ENCODE assay signal across 8 cellular contexts in the genomic region with DNA sequence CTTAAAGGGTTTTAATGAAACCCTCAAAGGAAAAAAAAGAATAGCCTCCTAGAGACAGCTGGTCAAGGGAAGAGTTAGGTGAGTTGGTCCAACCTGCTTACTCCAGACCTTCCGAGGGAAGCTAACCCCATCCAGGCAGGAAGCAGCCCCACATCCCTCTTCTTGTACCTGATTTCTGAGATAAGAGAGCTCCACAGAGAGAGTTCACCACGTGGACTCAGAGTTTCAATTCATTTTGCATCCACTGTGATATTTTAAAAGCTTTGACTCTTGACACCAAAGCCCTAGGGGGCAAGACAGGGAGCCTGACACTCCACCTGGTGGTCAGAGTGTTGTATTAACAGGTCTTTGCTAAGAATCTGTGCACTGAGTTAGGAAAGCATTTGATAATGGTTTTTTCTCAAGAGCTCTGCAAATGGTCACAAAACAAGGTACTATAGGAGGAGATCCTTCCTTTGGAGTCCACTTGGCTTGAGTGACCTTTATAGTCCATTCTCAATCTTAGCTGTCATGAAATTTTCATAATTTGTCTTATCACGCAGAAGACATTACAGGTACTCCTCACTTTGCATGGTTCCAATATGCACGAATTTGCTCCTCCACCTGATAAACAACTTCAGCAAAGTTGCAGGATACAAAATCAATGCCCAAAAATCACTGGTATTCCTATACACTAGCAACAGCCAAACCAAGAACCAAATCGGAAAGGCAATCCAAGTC. TPM values are rescaled to one million over a fixed set of nuclear protein-coding genes. Genes with fewer than 3 reads are reported as not detected.
DNase-seq lines count a peak whose midpoint lies in the region; ATAC-seq lines count a peak whose summit lies in the region.

No MANE protein-coding gene starts in this region.

- DNase-seq in AG20443 (ENCODE audit: low spot score) = peak; percentile 71
- peak; percentile 64 for DNase-seq in NCI-H2171 (lab: John Stamatoyannopoulos, UW)
- peak; percentile 49 to 59 for DNase-seq in activated CD4-positive, alpha-beta T cell treated with anti-CD3 and anti-CD28 coated beads for 24 hours (ENCODE audit: low read depth in 2 of 2)
- DNase-seq in dermis blood vessel endothelial cell = peak; percentile 60
- DNase-seq in myocyte (ENCODE audit: low read depth) = peak; percentile 81
- peak; percentile 72 for DNase-seq in stimulated activated naive CD8-positive, alpha-beta T cell treated with anti-CD3 and anti-CD28 coated beads, Interleukin-15, Interleukin-2, amounts not matched to agents 100 U/mL and 50 U/mL, for 24 hours

- ATAC-seq in GM18520 (IDR thresholded peaks at IDR 0.05; ENCODE audit: unreplicated experiment) (peak; percentile 78), HG03064 (IDR thresholded peaks at IDR 0.05; ENCODE audit: low read depth, unreplicated experiment) (peak; percentile 61)
- ATAC-seq in stimulated activated naive CD8-positive, alpha-beta T cell treated with anti-CD3 and anti-CD28 coated beads, Interleukin-15, Interleukin-2, amounts not matched to agents 100 U/mL and 50 U/mL, for 24 hours = peak; percentile 84

RNA-seq across cellular contexts. Expression of gene RIPOR2, which starts 56.1 kb away (rescaled TPM):
- total RNA-seq in dermis blood vessel endothelial cell = under 0.01 TPM in 1 of 2 replicates, not detected in the other
- total RNA-seq in myocyte = 28.6 and 50.0 TPM in 2 replicates
- 12.2 TPM for polyA plus RNA-seq in myocyte (2012)

Comparison
In these comparisons a context has a peak if more than half of its experiments do, and no peak if none do; other contexts are left out.
1. Peak in every context shown above with its lines: DNase-seq and ATAC-seq.
2. RNA of gene RIPOR2, which starts 56.1 kb away (total RNA-seq): 28.6 to 50.0 TPM in myocyte; under 0.01 TPM in dermis blood vessel endothelial cell; every median in the first group is over 10 times any median in the second.